Comparison of ENCODE assay signal across 8 cellular contexts in genomic region chr19:41940443-41941409, GRCh38. TPM values are rescaled to one million over a fixed set of nuclear protein-coding genes. Genes with fewer than 3 reads are reported as not detected.
A peak's percentile ranks its signal among the peaks of the same experiment; 100 is the strongest.
DNase-seq lines count a peak whose midpoint lies in the region; ATAC-seq, FAIRE-seq and TF ChIP-seq lines count a peak whose summit lies in the region.

No MANE protein-coding gene starts in this region.

- TF ChIP-seq POLR2A in GM12878 (IDR thresholded peaks at IDR 0.05; ENCODE audit: low read depth, low read length): peak; percentile 57; the same call in 1 of the 2 replicates

- H3K4me2 ChIP-seq in GM12878 (ENCODE audit: control insufficient read depth, insufficient read depth): peak overlapping the region; percentile 86

- SMC1A ChIA-PET in GM12878 (lab: Charles Lee; ENCODE audit: uncharacterized antibody, unreplicated experiment): interaction anchor here (1.0 kb wide), 1 partner anchor 81 kb away, joined by 3 read pairs; the partner anchor contains the start of gene RPS19

- CTCF ChIA-PET in AG04450 (lab: Charles Lee): no interaction called here
- CTCF ChIA-PET in HEK293 (lab: Yijun Ruan, JAX): interaction anchor here (0.5 to 2.9 kb wide), 2 partner anchors 11 to 315 kb away, joined by 3 to 20 read pairs; no protein-coding TSS in a partner anchor
- CTCF ChIA-PET in GM12878 (lab: Yijun Ruan, JAX): interaction anchor here (1.4 to 10.0 kb wide), 2 partner anchors 54 to 68 kb away, joined by 4 to 98 read pairs; no protein-coding TSS in a partner anchor

- H3K27me3 ChIP-seq in AG04450 (ENCODE audit: control insufficient read depth, insufficient read depth, low read length) (peaks cover 28% of the 10 kb centered on the region), GM12878 (replicated peaks in 1 of 2; ENCODE audit: control insufficient read depth in 2 of 2, insufficient read depth in 2 of 2, low read length in 1 of 2) (no peaks in the 10 kb centered on the region; a peak in 1 of 4 replicates), mucosa of rectum (ENCODE audit: control insufficient read depth in 2 of 2, insufficient read depth in 2 of 2, low read length in 2 of 2) (peaks cover 8 to 11% of the 10 kb centered on the region in 2 donors), aorta (ENCODE audit: control insufficient read depth in 1 of 2, insufficient read depth in 2 of 2, low read length in 1 of 2) (no peaks in the 10 kb centered on the region)

- peak overlapping the region; percentile 67 for H2AFZ ChIP-seq in GM12878 (ENCODE audit: control insufficient read depth, low read depth, low read length)

- no peaks in the 10 kb centered on the region; a peak in 1 of 3 replicates for H3K36me3 ChIP-seq in HEK293 (ENCODE audit: control insufficient read depth in 2 of 2, insufficient read depth in 1 of 2, low read length in 2 of 2)
- H3K36me3 ChIP-seq in GM12878 (ENCODE audit: control insufficient read depth in 2 of 2, insufficient read depth in 2 of 2, low read length in 1 of 2): no peaks in the 10 kb centered on the region
- no peaks in the 10 kb centered on the region for H3K36me3 ChIP-seq in mucosa of rectum (ENCODE audit: control insufficient read depth in 2 of 2, insufficient read depth in 2 of 2, low read length in 2 of 2)
- H3K36me3 ChIP-seq in aorta (ENCODE audit: control insufficient read depth in 1 of 2, insufficient read depth in 2 of 2, low read length in 1 of 2): no peaks in the 10 kb centered on the region

- no peak for TF ChIP-seq EP300 in GM12878 (IDR thresholded peaks at IDR 0.05; ENCODE audit: borderline replicate concordance in 1 of 2, control insufficient read depth in 1 of 2, low read depth in 2 of 2, low read length in 2 of 2)

- 5% methylated on average over 24 of the region's 72 CpGs for WGBS in GM12878 (ENCODE audit: insufficient coverage, insufficient replicate concordance, low lambda C conversion rate, missing lambda C conversion rate)
- 7 to 12% methylated on average over 31 to 72 of the region's 72 CpGs for WGBS in aorta, 2 donors

- H3K9ac ChIP-seq in GM12878 (ENCODE audit: control insufficient read depth, insufficient read depth, low read length) (peak overlapping the region; percentile 87), mucosa of rectum (ENCODE audit: low read depth in 1 of 2, low read length in 2 of 2) (peak overlapping the region; percentile 6 to 68)

- H3K27ac ChIP-seq in AG04450 (ENCODE audit: low read depth, low read length) (no peak overlapping the region), HEK293 (ENCODE audit: extremely low read depth, low read depth, low read length) (peak overlapping the region; percentile 17; the same call in 1 of the 2 replicates), GM12878 (ENCODE audit: control insufficient read depth, insufficient read depth) (peak overlapping the region; percentile 73), mucosa of rectum (ENCODE audit: low read depth in 2 of 2, low read length in 2 of 2) (peak overlapping the region in 1 of 2 donors; percentile 48), aorta (ENCODE audit: low read depth in 1 of 2, low read length in 2 of 2) (no peak overlapping the region)

- POLR2A ChIA-PET in AG04450 (lab: Yijun Ruan, JAX): interaction anchor here (0.6 kb wide), 1 partner anchor 70 kb away, joined by 3 read pairs; no protein-coding TSS in a partner anchor
- POLR2A ChIA-PET in HEK293 (lab: Yijun Ruan, JAX): interaction anchor here (1.6 kb wide), 1 partner anchor 81 kb away, joined by 8 read pairs; the partner anchor contains the start of gene RPS19
- POLR2A ChIA-PET in GM12878 (lab: Charles Lee): interaction anchor here (1.3 kb wide), 1 partner anchor 10 kb away, joined by 3 read pairs; no protein-coding TSS in a partner anchor

- H4K20me1 ChIP-seq in GM12878 (ENCODE audit: control insufficient read depth, insufficient read depth): no peaks in the 10 kb centered on the region

- FAIRE-seq in GM12878 (lab: Jason Lieb, UNC): no peak

- in situ Hi-C loops in GM12878 (cut with MboI): loop anchor here (25.0 kb wide), 1 partner anchor 1822 kb away; the partner anchor contains the start of gene SMG9

- intact Hi-C loops in GM12878 (cut with micrococcal nuclease; ENCODE audit: unreplicated experiment): no loop called here
- intact Hi-C loops in aorta (cut with DNase I): no loop called here

- TF ChIP-seq RAD21 in GM12878 (IDR thresholded peaks at IDR 0.05; ENCODE audit: insufficient read depth, low read depth, low read length): no peak

- no peaks in the 10 kb centered on the region for H3K79me2 ChIP-seq in GM12878 (ENCODE audit: control insufficient read depth, insufficient read depth, low read length)

- H3K9me3 ChIP-seq in AG04450 (ENCODE audit: control insufficient read depth, insufficient read depth, low read length) (no peaks in the 10 kb centered on the region), HEK293 (ENCODE audit: control insufficient read depth, insufficient read depth, low read depth, low read length) (no peaks in the 10 kb centered on the region), GM12878 (replicated peaks; ENCODE audit: control insufficient read depth, insufficient read depth, low read length) (no peaks in the 10 kb centered on the region; the same call in 2 of the 3 replicates), mucosa of rectum (ENCODE audit: control insufficient read depth in 2 of 2, low read length in 2 of 2) (no peaks in the 10 kb centered on the region), aorta (ENCODE audit: control insufficient read depth, low read length) (no peaks in the 10 kb centered on the region)

- H3K4me3 ChIP-seq in AG04450 (ENCODE audit: low read depth, low read length): peak overlapping the region; percentile 63
- peak overlapping the region; percentile 29 for H3K4me3 ChIP-seq in HEK293 (ENCODE audit: low read depth, low read length)
- peak overlapping the region; percentile 88; the same call in 1 of the 2 replicates for H3K4me3 ChIP-seq in GM12878
- H3K4me3 ChIP-seq in mucosa of rectum (ENCODE audit: low read length in 2 of 2): peak overlapping the region; percentile 67 to 72
- H3K4me3 ChIP-seq in aorta (ENCODE audit: low read length in 2 of 2): no peak overlapping the region

- DNase-seq in AG04450 (ENCODE audit: low read depth, low spot score): no peak
- DNase-seq in GM12878 (ENCODE audit: low read depth, low spot score): no peak
- DNase-seq in aorta: no peak
- no peak for DNase-seq in NCI-H1092 treated with DMSO at 0.1 percent for 48 hours (lab: John Stamatoyannopoulos, UW)

- H3K4me1 ChIP-seq in HEK293 (ENCODE audit: control insufficient read depth, insufficient read depth, low read length) (peaks cover 3% of the 10 kb centered on the region; the same call in 1 of the 2 replicates), GM12878 (ENCODE audit: control insufficient read depth, insufficient read depth, low read length) (peaks cover 34% of the 10 kb centered on the region), mucosa of rectum (ENCODE audit: control insufficient read depth in 2 of 2, insufficient read depth in 2 of 2, low read length in 2 of 2) (peaks cover 0 to 6% of the 10 kb centered on the region in 2 donors), aorta (ENCODE audit: control insufficient read depth in 1 of 2, insufficient read depth in 2 of 2, low read length in 2 of 2) (peaks cover 0 to 3% of the 10 kb centered on the region in 2 donors)

- RAD21 ChIA-PET in GM12878 (lab: Charles Lee; ENCODE audit: unreplicated experiment): interaction anchor here (0.8 to 1.0 kb wide), 2 partner anchors 65 to 81 kb away, joined by 3 to 5 read pairs; partner anchors contain the start of gene RPS19

- TSS peak; percentile 78 for BruUV-seq in GM12878 (replicated peaks; lab: Mats Ljungman, UMichigan)

- ATAC-seq in GM12878 (peak; percentile 3; the same call in 2 of the 3 replicates), aorta (ENCODE audit: low FRiP score) (no peak), HG03045 (IDR thresholded peaks at IDR 0.05; ENCODE audit: unreplicated experiment) (no peak), GM18868 (IDR thresholded peaks at IDR 0.05; ENCODE audit: unreplicated experiment) (no peak)

- no peak for TF ChIP-seq CTCF in AG04450 (IDR thresholded peaks at IDR 0.05; ENCODE audit: low read depth, low read length)
- no peak for TF ChIP-seq CTCF in HEK293 (tag by site-specific recombination; IDR thresholded peaks at IDR 0.05)
- TF ChIP-seq CTCF in GM12878 (IDR thresholded peaks at IDR 0.05 in 2 of 3, conservative IDR thresholded peaks at IDR 0.05 in 1 of 3; ENCODE audit: control insufficient read depth in 2 of 3, extremely low read depth in 1 of 3, insufficient read depth in 1 of 3, low read depth in 3 of 3, low read length in 3 of 3): no peak

RNA-seq across cellular contexts. Expression of gene ERFL, which starts 12.5 kb away (rescaled TPM):
- polyA plus RNA-seq in AG04450 (2011; rRNA removed) (not detected in 2 replicates), GM12878 (2011; rRNA removed) (0.05 TPM in 1 of 2 replicates, not detected in the other), GM12878 (2014; fragmentation: Illumina TruSeq; extraction: Trizol) (0.04 TPM in 1 of 2 replicates, not detected in the other), GM12878 (2014; fragmentation: Nextera tagmentation; extraction: Ambion mirVana) (not detected), GM12878 (2014; rRNA removed) (0.10 TPM in 1 of 2 replicates, not detected in the other), GM12878 (2016; fragmentation: Nextera tagmentation; extraction: Ambion mirVana) (not detected), aorta (under 1 TPM in 1 of 2 donors, not detected in 1; 0.46 TPM)
- not detected in 2 replicates for polyA minus RNA-seq in AG04450 (2011; rRNA and poly(A)+ RNA removed)
- 0.83 and 1.2 TPM in 2 replicates for total RNA-seq in GM12878 (2013; cell fraction: nucleolus; rRNA removed)
- total RNA-seq in GM12878 (2014; rRNA removed) (0.11 TPM in 1 of 2 replicates, not detected in the other), GM12878 (2014; rRNA removed; fragmentation: Illumina TruSeq; extraction: Trizol) (not detected in 2 replicates), GM12878 (2021) (0.10 and 0.19 TPM in 2 replicates), aorta (under 1 TPM; 0.51 to 0.81 TPM)
- polyA plus RNA-seq in GM12878 (2011; ENCODE audit: low read depth): 0.46 TPM
- 0.04 and 0.10 TPM in 2 replicates for polyA plus RNA-seq in GM12878 (2011; cell fraction: cytosol; rRNA removed)
- 1.2 and 1.3 TPM in 2 replicates for polyA plus RNA-seq in GM12878 (2011; cell fraction: nucleus; rRNA removed)
- polyA plus RNA-seq in GM12878 (2012): 1.00 and 1.4 TPM in 2 replicates
- polyA minus RNA-seq in GM12878 (2011; rRNA and poly(A)+ RNA removed): not detected in 2 replicates
- not detected in 2 replicates for polyA minus RNA-seq in GM12878 (2011; cell fraction: cytosol; rRNA and poly(A)+ RNA removed)
- polyA minus RNA-seq in GM12878 (2011; cell fraction: nucleus; rRNA and poly(A)+ RNA removed): 0.24 TPM in 1 of 2 replicates, not detected in the other

RNA-seq across cellular contexts. Expression of gene RABAC1, which starts 18.4 kb away (rescaled TPM):
- polyA plus RNA-seq in AG04450 (2011; rRNA removed) (149 and 215 TPM in 2 replicates), GM12878 (2011; rRNA removed) (8.3 and 15.9 TPM in 2 replicates), GM12878 (2014; fragmentation: Illumina TruSeq; extraction: Trizol) (5.2 and 11.1 TPM in 2 replicates), GM12878 (2014; fragmentation: Nextera tagmentation; extraction: Ambion mirVana) (10 to 100 TPM; 10.9 to 27.3 TPM), GM12878 (2014; rRNA removed) (115 and 118 TPM in 2 replicates), GM12878 (2016; fragmentation: Nextera tagmentation; extraction: Ambion mirVana) (10 to 100 TPM; 86.9 to 90.4 TPM), aorta (100 to 1,000 TPM; 223 to 376 TPM)
- polyA minus RNA-seq in AG04450 (2011; rRNA and poly(A)+ RNA removed): 67.5 and 76.7 TPM in 2 replicates
- total RNA-seq in GM12878 (2013; cell fraction: nucleolus; rRNA removed): 9.6 and 11.0 TPM in 2 replicates
- total RNA-seq in GM12878 (2014; rRNA removed) (90.6 and 104 TPM in 2 replicates), GM12878 (2014; rRNA removed; fragmentation: Illumina TruSeq; extraction: Trizol) (14.1 and 15.6 TPM in 2 replicates), GM12878 (2021) (71.2 and 80.6 TPM in 2 replicates), aorta (100 to 1,000 TPM; 175 to 198 TPM)
- polyA plus RNA-seq in GM12878 (2011; ENCODE audit: low read depth): 57.5 TPM
- 41.8 and 54.8 TPM in 2 replicates for polyA plus RNA-seq in GM12878 (2011; cell fraction: cytosol; rRNA removed)
- polyA plus RNA-seq in GM12878 (2011; cell fraction: nucleus; rRNA removed): 25.1 and 27.7 TPM in 2 replicates
- polyA plus RNA-seq in GM12878 (2012): 69.9 and 85.8 TPM in 2 replicates
- polyA minus RNA-seq in GM12878 (2011; rRNA and poly(A)+ RNA removed): 11.8 and 16.9 TPM in 2 replicates
- polyA minus RNA-seq in GM12878 (2011; cell fraction: cytosol; rRNA and poly(A)+ RNA removed): 4.4 and 4.8 TPM in 2 replicates
- 7.6 and 12.1 TPM in 2 replicates for polyA minus RNA-seq in GM12878 (2011; cell fraction: nucleus; rRNA and poly(A)+ RNA removed)

RNA-seq across cellular contexts. Expression of gene ATP1A3, which starts 53.3 kb away (rescaled TPM):
- polyA plus RNA-seq in AG04450 (2011; rRNA removed): 0.05 TPM in 1 of 2 replicates, not detected in the other
- 0.09 and 0.22 TPM in 2 replicates for polyA minus RNA-seq in AG04450 (2011; rRNA and poly(A)+ RNA removed)
- 1.6 and 3.6 TPM in 2 replicates for total RNA-seq in GM12878 (2013; cell fraction: nucleolus; rRNA removed)
- 0.17 and 0.22 TPM in 2 replicates for total RNA-seq in GM12878 (2014; rRNA removed)
- 0.09 and 0.22 TPM in 2 replicates for total RNA-seq in GM12878 (2014; rRNA removed; fragmentation: Illumina TruSeq; extraction: Trizol)
- total RNA-seq in GM12878 (2021): 0.64 and 0.72 TPM in 2 replicates
- 0.76 TPM for polyA plus RNA-seq in GM12878 (2011; ENCODE audit: low read depth)
- polyA plus RNA-seq in GM12878 (2011; rRNA removed): 0.20 TPM in 1 of 2 replicates, not detected in the other
- polyA plus RNA-seq in GM12878 (2011; cell fraction: cytosol; rRNA removed): 0.22 and 0.24 TPM in 2 replicates
- 0.73 and 0.85 TPM in 2 replicates for polyA plus RNA-seq in GM12878 (2011; cell fraction: nucleus; rRNA removed)
- 2.4 TPM in 2 replicates for polyA plus RNA-seq in GM12878 (2012)
- polyA plus RNA-seq in GM12878 (2014; fragmentation: Illumina TruSeq; extraction: Trizol): 0.06 and 0.37 TPM in 2 replicates
- not detected for polyA plus RNA-seq in GM12878 (2014; fragmentation: Nextera tagmentation; extraction: Ambion mirVana)
- polyA plus RNA-seq in GM12878 (2014; rRNA removed): 0.28 and 0.84 TPM in 2 replicates
- under 1 TPM; 0.39 to 0.86 TPM for polyA plus RNA-seq in GM12878 (2016; fragmentation: Nextera tagmentation; extraction: Ambion mirVana)
- 0.29 and 0.41 TPM in 2 replicates for polyA minus RNA-seq in GM12878 (2011; rRNA and poly(A)+ RNA removed)
- 0.62 and 0.67 TPM in 2 replicates for polyA minus RNA-seq in GM12878 (2011; cell fraction: cytosol; rRNA and poly(A)+ RNA removed)
- 0.24 and 0.38 TPM in 2 replicates for polyA minus RNA-seq in GM12878 (2011; cell fraction: nucleus; rRNA and poly(A)+ RNA removed)
- total RNA-seq in aorta: not detected
- under 1 TPM in 1 of 2 donors, not detected in 1; 0.38 TPM for polyA plus RNA-seq in aorta

RNA-seq across cellular contexts. Expression of gene ARHGEF1, which starts 57.7 kb away (rescaled TPM):
- polyA plus RNA-seq in AG04450 (2011; rRNA removed) (19.5 and 24.1 TPM in 2 replicates), GM12878 (2011; rRNA removed) (22.5 and 40.1 TPM in 2 replicates), GM12878 (2014; fragmentation: Illumina TruSeq; extraction: Trizol) (13.4 and 35.3 TPM in 2 replicates), GM12878 (2014; fragmentation: Nextera tagmentation; extraction: Ambion mirVana) (1 to 10 TPM; 1.2 to 5.9 TPM), GM12878 (2014; rRNA removed) (151 and 182 TPM in 2 replicates), GM12878 (2016; fragmentation: Nextera tagmentation; extraction: Ambion mirVana) (100 to 1,000 TPM in 1 of 2 experiments, 10 to 100 TPM in 1; 89.7 to 110 TPM), aorta (100 to 1,000 TPM in 1 of 2 donors, 10 to 100 TPM in 1; 29.8 to 163 TPM)
- polyA minus RNA-seq in AG04450 (2011; rRNA and poly(A)+ RNA removed): 14.5 and 20.2 TPM in 2 replicates
- 129 and 142 TPM in 2 replicates for total RNA-seq in GM12878 (2013; cell fraction: nucleolus; rRNA removed)
- total RNA-seq in GM12878 (2014; rRNA removed) (63.3 and 67.8 TPM in 2 replicates), GM12878 (2014; rRNA removed; fragmentation: Illumina TruSeq; extraction: Trizol) (21.2 and 21.7 TPM in 2 replicates), GM12878 (2021) (185 and 207 TPM in 2 replicates), aorta (100 to 1,000 TPM in 1 of 2 donors, 10 to 100 TPM in 1; 95.5 to 137 TPM)
- polyA plus RNA-seq in GM12878 (2011; ENCODE audit: low read depth): 58.7 TPM
- polyA plus RNA-seq in GM12878 (2011; cell fraction: cytosol; rRNA removed): 52.3 and 74.7 TPM in 2 replicates
- polyA plus RNA-seq in GM12878 (2011; cell fraction: nucleus; rRNA removed): 425 and 583 TPM in 2 replicates
- polyA plus RNA-seq in GM12878 (2012): 158 and 192 TPM in 2 replicates
- 21.7 and 42.7 TPM in 2 replicates for polyA minus RNA-seq in GM12878 (2011; rRNA and poly(A)+ RNA removed)
- polyA minus RNA-seq in GM12878 (2011; cell fraction: cytosol; rRNA and poly(A)+ RNA removed): 28.9 and 30.2 TPM in 2 replicates
- 40.9 and 71.2 TPM in 2 replicates for polyA minus RNA-seq in GM12878 (2011; cell fraction: nucleus; rRNA and poly(A)+ RNA removed)

Comparison
In these comparisons a context has a peak if more than half of its experiments do, and no peak if none do; other contexts are left out.
1. H3K27ac ChIP-seq: peak in HEK293 (single experiment) and GM12878 (single experiment); none in AG04450 (single experiment) and aorta (0 of 2).
2. H3K4me3 ChIP-seq: peak in AG04450 (single experiment), HEK293 (single experiment), GM12878 (single experiment) and mucosa of rectum (2 of 2); none in aorta (0 of 2).